ENCODE assay signal across 7 cellular contexts in genomic region chr10:97422921-97423420, GRCh38. TPM values are rescaled to one million over a fixed set of nuclear protein-coding genes. Genes with fewer than 3 reads are reported as not detected.
DNase-seq lines count a peak whose midpoint lies in the region; ATAC-seq and TF ChIP-seq lines count a peak whose summit lies in the region.
"Had no signal": no experiment of that assay in that cellular context is flagged by ENCODE, and none has a peak within 500 bp of the region (broad histone marks: within the 10 kb centered on the region; RNA-seq: fewer than 3 reads in every experiment).

No MANE protein-coding gene starts in this region.

- peak overlapping the region; percentile 53 to 92 (median 82) for H3K27ac ChIP-seq in BLaER1 treated with 17β-estradiol and CSF1 and Interleukin-3, amounts not matched to agents 10 nM and 100 nM
- peak overlapping the region in 17 of 59 donors; percentile 6 to 67 (median 37) for H3K27ac ChIP-seq in dorsolateral prefrontal cortex

- peak overlapping the region; percentile 42 to 88 (median 58); a peak in 20 of 22 replicates for H3K9ac ChIP-seq in BLaER1 treated with 17β-estradiol and CSF1 and Interleukin-3, amounts not matched to agents 10 nM and 100 nM

- peak; percentile 63 for DNase-seq in fibroblast of pulmonary artery (ENCODE audit: low read depth)
- DNase-seq in NCI-H2171 treated with DMSO at 0.1 percent for 48 hours (lab: John Stamatoyannopoulos, UW): no peak
- no peak for DNase-seq in dorsolateral prefrontal cortex
- DNase-seq: Karpas-422 had no signal

- H3K27me3 Mint-ChIP-seq in T-helper 1 cell treated with Interleukin-12 subunit alpha and Interleukin-12 subunit beta and Interleukin-4 antibody, amounts not matched to agents 30 μg/mL and 1 μg/mL, for 36 hours (ENCODE audit: low read depth): peaks cover 3% of the 10 kb centered on the region

- intact Hi-C loops in dorsolateral prefrontal cortex (cut with DNase I): loop anchor here (1.0 to 10.0 kb wide), 2 partner anchors 16 to 88 kb away; partner anchors contain the start of gene FRAT2 (in 1 of the 2)

- H3K36me3 ChIP-seq in BLaER1 treated with 17β-estradiol and CSF1 and Interleukin-3, amounts not matched to agents 10 nM and 100 nM: peaks cover 7 to 13% (median 12%) of the 10 kb centered on the region in 11 experiments; a peak in 14 of 22 replicates

- H3K4me2 ChIP-seq in BLaER1 treated with 17β-estradiol and CSF1 and Interleukin-3, amounts not matched to agents 10 nM and 100 nM: peak overlapping the region; percentile 62 to 98 (median 86)

- peaks cover 12% of the 10 kb centered on the region for H3K36me3 Mint-ChIP-seq in T-helper 1 cell treated with Interleukin-12 subunit alpha and Interleukin-12 subunit beta and Interleukin-4 antibody, amounts not matched to agents 30 μg/mL and 1 μg/mL, for 36 hours (ENCODE audit: low read depth)

- no peaks in the 10 kb centered on the region; a peak in 1 of 22 replicates for H3K9me3 ChIP-seq in BLaER1 treated with 17β-estradiol and CSF1 and Interleukin-3, amounts not matched to agents 10 nM and 100 nM (replicated peaks in 1 of 11)

- ATAC-seq in HG02678 (IDR thresholded peaks at IDR 0.05; ENCODE audit: unreplicated experiment): no peak

- H3K4me3 Mint-ChIP-seq in T-helper 1 cell treated with Interleukin-12 subunit alpha and Interleukin-12 subunit beta and Interleukin-4 antibody, amounts not matched to agents 30 μg/mL and 1 μg/mL, for 36 hours: peak overlapping the region; percentile 66

- peak overlapping the region in 2 of 10 experiments; percentile 14 to 31; a peak in 1 of 20 replicates for H3K4me3 ChIP-seq in BLaER1 treated with 17β-estradiol and CSF1 and Interleukin-3, amounts not matched to agents 10 nM and 100 nM
- H3K4me3 ChIP-seq in fibroblast of pulmonary artery (replicated peaks; ENCODE audit: low read depth, low read length) (no peak overlapping the region), dorsolateral prefrontal cortex (no peak overlapping the region)

- H3K27me3 ChIP-seq in BLaER1 treated with 17β-estradiol and CSF1 and Interleukin-3, amounts not matched to agents 10 nM and 100 nM: no peaks in the 10 kb centered on the region
- no peaks in the 10 kb centered on the region for H3K27me3 ChIP-seq in dorsolateral prefrontal cortex

- peaks cover 6 to 16% (median 10%) of the 10 kb centered on the region in 11 experiments; a peak in 17 of 22 replicates for H4K20me1 ChIP-seq in BLaER1 treated with 17β-estradiol and CSF1 and Interleukin-3, amounts not matched to agents 10 nM and 100 nM

- H3K9me3 Mint-ChIP-seq in T-helper 1 cell treated with Interleukin-12 subunit alpha and Interleukin-12 subunit beta and Interleukin-4 antibody, amounts not matched to agents 30 μg/mL and 1 μg/mL, for 36 hours: no peaks in the 10 kb centered on the region

- peak overlapping the region; percentile 94 for H3K27ac Mint-ChIP-seq in T-helper 1 cell treated with Interleukin-12 subunit alpha and Interleukin-12 subunit beta and Interleukin-4 antibody, amounts not matched to agents 30 μg/mL and 1 μg/mL, for 36 hours

- H3K4me1 Mint-ChIP-seq in T-helper 1 cell treated with Interleukin-12 subunit alpha and Interleukin-12 subunit beta and Interleukin-4 antibody, amounts not matched to agents 30 μg/mL and 1 μg/mL, for 36 hours (ENCODE audit: low read depth): peaks cover 37% of the 10 kb centered on the region

- TF ChIP-seq CTCF in fibroblast of pulmonary artery (IDR thresholded peaks at IDR 0.05; ENCODE audit: low read length, missing control alignments) (no peak), dorsolateral prefrontal cortex (IDR thresholded peaks at IDR 0.05 in 54 of 56, conservative IDR thresholded peaks at IDR 0.05 in 2 of 56; ENCODE audit: low read depth in 1 of 56, partially characterized antibody in 56 of 56) (no peak)

- H3K4me1 ChIP-seq in BLaER1 treated with 17β-estradiol and CSF1 and Interleukin-3, amounts not matched to agents 10 nM and 100 nM: peaks cover 53 to 87% (median 74%) of the 10 kb centered on the region in 10 experiments

RNA-seq across cellular contexts. Expression of gene PGAM1, which starts 3.0 kb away (rescaled TPM):
- total RNA-seq in dorsolateral prefrontal cortex: 100 to 1,000 TPM; 155 to 477 (median 341) TPM

RNA-seq across cellular contexts. Expression of gene RRP12, which starts 21.8 kb away (rescaled TPM):
- total RNA-seq in dorsolateral prefrontal cortex: 10 to 100 TPM; 21.1 to 88.1 (median 42.7) TPM

RNA-seq across cellular contexts. Expression of gene EXOSC1, which starts 22.8 kb away (rescaled TPM):
- total RNA-seq in dorsolateral prefrontal cortex: 10 to 100 TPM; 23.5 to 46.9 (median 33.8) TPM

RNA-seq across cellular contexts. Expression of gene ZDHHC16, which starts 23.0 kb away (rescaled TPM):
- total RNA-seq in dorsolateral prefrontal cortex: 10 to 100 TPM; 22.2 to 46.8 (median 31.1) TPM
